Comparison of ENCODE assay signal across 17 cellular contexts in the genomic region with DNA sequence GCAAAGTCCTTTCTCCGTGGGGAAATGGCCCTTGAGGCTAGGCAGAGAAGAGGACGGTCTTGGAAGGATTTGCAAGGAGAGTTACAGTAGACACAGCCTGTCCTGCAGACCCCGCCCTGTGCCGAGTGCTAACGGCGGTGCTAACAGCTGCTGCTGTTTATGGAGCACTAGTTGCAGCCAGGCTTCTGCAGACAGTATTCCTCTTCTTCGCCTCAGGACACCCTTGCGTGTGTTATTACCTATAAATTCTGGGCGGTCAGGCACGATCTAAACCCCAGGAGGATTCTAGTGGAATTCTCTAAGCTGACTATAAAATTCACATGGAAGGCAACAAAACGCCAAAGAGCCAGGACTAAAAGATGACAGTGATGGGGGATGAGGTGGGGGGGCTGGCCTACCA.
DNase-seq lines count a peak whose midpoint lies in the region; ATAC-seq and TF ChIP-seq lines count a peak whose summit lies in the region.
"Had no signal": no experiment of that assay in that cellular context is flagged by ENCODE, and none has a peak within 500 bp of the region (broad histone marks: within the 10 kb centered on the region; RNA-seq: fewer than 3 reads in every experiment).

No MANE protein-coding gene starts in this region.

- no peaks in the 10 kb centered on the region for H3K27me3 ChIP-seq in endodermal cell (ENCODE audit: control insufficient read depth, insufficient read depth, low read length, poor library complexity, severe bottlenecking)
- no peaks in the 10 kb centered on the region for H3K27me3 ChIP-seq in neural progenitor cell

- no peaks in the 10 kb centered on the region for H3K36me3 ChIP-seq in endodermal cell (ENCODE audit: control insufficient read depth, insufficient read depth, low read length)
- H3K36me3 ChIP-seq in neural progenitor cell = no peaks in the 10 kb centered on the region
- H3K36me3 ChIP-seq: thoracic aorta had no signal

- H3K9me3 Mint-ChIP-seq in endodermal cell = no peaks in the 10 kb centered on the region
- H3K9me3 Mint-ChIP-seq in neural progenitor cell = no peaks in the 10 kb centered on the region
- H3K9me3 Mint-ChIP-seq: activated CD4-positive, alpha-beta T cell treated with anti-CD3 and anti-CD28 coated beads, Interleukin-2, amount 10 ng/mL, durations not matched to agents 24 days and 14 days; dendritic cell treated with granulocyte-macrophage colony-stimulating factor and Interleukin-4, amounts not matched to agents 40 ng/mL and 50 ng/mL, for 4 days had no signal

- H3K4me2 ChIP-seq in neural progenitor cell = no peak overlapping the region

- H3K9ac ChIP-seq in endodermal cell (ENCODE audit: extremely low read depth, low read length, poor library complexity, severe bottlenecking) (no peak overlapping the region), neural progenitor cell (no peak overlapping the region)

- no peak overlapping the region for H2AFZ ChIP-seq in neural progenitor cell (replicated peaks)

- H3K4me1 ChIP-seq in endodermal cell (ENCODE audit: control insufficient read depth, insufficient read depth, low read length) (no peaks in the 10 kb centered on the region), neural progenitor cell (peaks cover 43% of the 10 kb centered on the region)

- no peaks in the 10 kb centered on the region for H3K9me3 ChIP-seq in endodermal cell (ENCODE audit: control insufficient read depth, low read length)
- H3K9me3 ChIP-seq in neural progenitor cell (ENCODE audit: low read depth) = no peaks in the 10 kb centered on the region
- H3K9me3 ChIP-seq: thoracic aorta had no signal

- H3K27me3 Mint-ChIP-seq in endodermal cell (ENCODE audit: insufficient read depth) = no peaks in the 10 kb centered on the region
- H3K27me3 Mint-ChIP-seq in neural progenitor cell (ENCODE audit: insufficient read depth, low read depth) = peaks cover 7% of the 10 kb centered on the region

- H3K27ac Mint-ChIP-seq in endodermal cell (no peak overlapping the region), neural progenitor cell (peak overlapping the region; percentile 77)
- H3K27ac Mint-ChIP-seq: activated CD4-positive, alpha-beta T cell treated with anti-CD3 and anti-CD28 coated beads, Interleukin-2, amount 10 ng/mL, durations not matched to agents 24 days and 14 days; dendritic cell treated with granulocyte-macrophage colony-stimulating factor and Interleukin-4, amounts not matched to agents 40 ng/mL and 50 ng/mL, for 4 days had no signal

- H3K4me3 ChIP-seq in endodermal cell (ENCODE audit: low read length) (no peak overlapping the region), neural progenitor cell (no peak overlapping the region)

- peak overlapping the region; percentile 47 for H3K27ac ChIP-seq in endodermal cell (ENCODE audit: low read depth, low read length)
- H3K27ac ChIP-seq in neural progenitor cell = no peak overlapping the region

- 89 to 98% methylated on average over 9 to 11 of the region's 11 CpGs for WGBS in endodermal cell (ENCODE audit: insufficient coverage in 1 of 2, insufficient read length in 1 of 2), 2 experiments

- H3K36me3 Mint-ChIP-seq in endodermal cell (ENCODE audit: low read depth) (no peaks in the 10 kb centered on the region), neural progenitor cell (peaks cover 8% of the 10 kb centered on the region)

- H4K20me1 ChIP-seq in neural progenitor cell (ENCODE audit: low read depth) = peaks cover 97% of the 10 kb centered on the region

- no peak for TF ChIP-seq CTCF in endodermal cell (conservative IDR thresholded peaks at IDR 0.05)
- no peak for TF ChIP-seq CTCF in neural progenitor cell (IDR thresholded peaks at IDR 0.05)

- peaks cover 17% of the 10 kb centered on the region for H3K4me1 Mint-ChIP-seq in endodermal cell
- peaks cover 84% of the 10 kb centered on the region for H3K4me1 Mint-ChIP-seq in neural progenitor cell
- H3K4me1 Mint-ChIP-seq: activated CD4-positive, alpha-beta T cell treated with anti-CD3 and anti-CD28 coated beads, Interleukin-2, amount 10 ng/mL, durations not matched to agents 24 days and 14 days had no signal

- no peak for ATAC-seq in GM21447 (IDR thresholded peaks at IDR 0.05; ENCODE audit: unreplicated experiment)
- no peak for ATAC-seq in GM21737 (IDR thresholded peaks at IDR 0.05; ENCODE audit: unreplicated experiment)
- ATAC-seq: left colon had no signal

- peaks cover 20% of the 10 kb centered on the region for H3F3A ChIP-seq in neural progenitor cell (ENCODE audit: low read depth)

- DNase-seq in GM03348 (ENCODE audit: low spot score) = peak; percentile 51
- DNase-seq in NCI-H2171 treated with DMSO at 0.1 percent for 48 hours (lab: John Stamatoyannopoulos, UW) = peak; percentile 60
- DNase-seq in endodermal cell = no peak
- no peak for DNase-seq in neural progenitor cell (ENCODE audit: low spot score)
- DNase-seq in UCSD-AML1 (lab: John Stamatoyannopoulos, UW; ENCODE audit: unreplicated experiment) = no peak
- no peak for DNase-seq in superior temporal gyrus (ENCODE audit: extremely low spot score)
- DNase-seq: activated CD4-positive, alpha-beta T cell treated with anti-CD3 and anti-CD28 coated beads, Interleukin-2, amount 10 ng/mL, durations not matched to agents 24 days and 14 days; activated CD8-positive, alpha-beta memory T cell treated with anti-CD3 and anti-CD28 coated beads, Interleukin-2, amount 50 U/mL, for 4 hours; foreskin melanocyte; GOT3; NCI-H1105 treated with DMSO at 0.1 percent for 48 hours; stimulated activated CD4-positive, alpha-beta T cell treated with anti-CD3 and anti-CD28 coated beads, Interleukin-15, amount 100 ng/mL, for 24 hours had no signal

- no peak overlapping the region for H3K4me3 Mint-ChIP-seq in endodermal cell
- peak overlapping the region; percentile 41 for H3K4me3 Mint-ChIP-seq in neural progenitor cell
- H3K4me3 Mint-ChIP-seq: activated CD4-positive, alpha-beta T cell treated with anti-CD3 and anti-CD28 coated beads, Interleukin-2, amount 10 ng/mL, durations not matched to agents 24 days and 14 days; dendritic cell treated with granulocyte-macrophage colony-stimulating factor and Interleukin-4, amounts not matched to agents 40 ng/mL and 50 ng/mL, for 4 days had no signal

- H3K79me2 ChIP-seq in neural progenitor cell (ENCODE audit: low read depth) = peaks cover 88% of the 10 kb centered on the region

Comparison
In these comparisons a context has a peak if more than half of its experiments do, and no peak if none do; other contexts are left out.
1. DNase-seq: peak in GM03348 (single experiment) and NCI-H2171 treated with DMSO at 0.1 percent for 48 hours (single experiment); none in endodermal cell (single experiment), neural progenitor cell (single experiment), UCSD-AML1 (single experiment) and superior temporal gyrus (single experiment).